In the genomic region with DNA sequence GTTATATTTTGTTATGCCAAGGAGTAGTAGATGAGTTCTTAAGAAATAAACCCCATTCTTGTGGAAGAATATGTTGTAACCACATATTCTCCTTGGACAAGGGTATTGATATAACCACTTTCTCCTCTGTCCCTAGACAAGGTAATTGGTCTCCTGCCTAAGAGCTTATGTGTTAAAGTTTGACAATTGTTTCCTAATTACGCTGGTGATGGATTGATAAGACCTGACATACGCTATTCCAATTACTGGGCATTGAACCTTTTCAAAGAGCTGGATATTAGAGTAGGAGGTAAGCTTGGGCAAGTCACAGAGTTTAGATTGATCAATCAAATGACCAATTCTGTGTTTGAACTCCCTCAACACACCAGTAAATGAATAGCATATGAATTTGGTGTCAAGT, we compare ENCODE assay signal across 4 cellular contexts.
"Had no signal": no experiment of that assay in that cellular context is flagged by ENCODE, and none has a peak within 500 bp of the region (broad histone marks: within the 10 kb centered on the region; RNA-seq: fewer than 3 reads in every experiment).

No MANE protein-coding gene starts in this region.

- H3K4me3 Mint-ChIP-seq: GM23338, H9 had no signal

- DNase-seq: H9, HCEC 1CT, IMR-90 had no signal

- H3K27ac Mint-ChIP-seq: GM23338, H9 had no signal

- H3K4me3 ChIP-seq: GM23338 had no signal

- ATAC-seq: GM23338 had no signal

- H3K4me1 Mint-ChIP-seq: GM23338, H9 had no signal

- H3K9me3 Mint-ChIP-seq: GM23338 had no signal
